24 cellular contexts compared by ENCODE assay signal in the genomic region with DNA sequence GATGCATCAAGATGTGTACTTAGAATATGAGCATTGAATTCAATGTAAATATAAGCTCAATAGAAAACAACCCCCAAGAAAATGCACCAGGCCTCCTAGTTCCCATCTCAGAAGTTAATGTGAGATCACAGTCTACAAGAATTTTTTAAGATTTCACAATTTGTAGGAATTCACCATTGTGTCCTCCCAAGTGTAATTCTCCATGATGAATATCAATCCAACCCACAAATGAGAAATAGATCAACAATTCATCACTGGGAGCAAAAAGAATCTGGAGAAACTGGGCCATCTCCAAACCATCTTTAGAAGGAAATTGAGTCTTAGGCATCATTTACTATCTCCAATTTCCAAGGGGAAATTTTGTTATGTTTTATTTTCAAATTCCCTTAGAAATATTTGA.
"Had no signal": no experiment of that assay in that cellular context is flagged by ENCODE, and none has a peak within 500 bp of the region (broad histone marks: within the 10 kb centered on the region; RNA-seq: fewer than 3 reads in every experiment).

No MANE protein-coding gene starts in this region.

- H3K27ac Mint-ChIP-seq: activated CD8-positive, alpha-beta T cell treated with anti-CD3 and anti-CD28 coated beads for 36 hours; activated naive CD4-positive, alpha-beta T cell treated with anti-CD3 and anti-CD28 coated beads, Interleukin-2, amount 50 U/mL, for 72 hours; T-helper 1 cell treated with Interleukin-12 subunit alpha and Interleukin-12 subunit beta and Interleukin-4 antibody, amounts not matched to agents 30 μg/mL and 1 μg/mL, for 36 hours had no signal

- H3K4me1 ChIP-seq: colonic mucosa, SJSA1 had no signal

- H3K36me3 Mint-ChIP-seq: activated naive CD4-positive, alpha-beta T cell treated with anti-CD3 and anti-CD28 coated beads, Interleukin-2, amount 50 U/mL, for 72 hours had no signal

- H3K4me3 ChIP-seq: colonic mucosa, SJSA1 had no signal

- H3K27me3 ChIP-seq: colonic mucosa, SJSA1 had no signal

- H3K9me3 Mint-ChIP-seq: activated CD8-positive, alpha-beta T cell treated with anti-CD3 and anti-CD28 coated beads for 36 hours; activated naive CD4-positive, alpha-beta T cell treated with anti-CD3 and anti-CD28 coated beads, Interleukin-2, amount 50 U/mL, for 72 hours; activated T-cell treated with anti-CD3 and anti-CD28 coated beads, Interleukin-2, amount 50 U/mL, for 4 hours; T-helper 1 cell treated with Interleukin-12 subunit alpha and Interleukin-12 subunit beta and Interleukin-4 antibody, amounts not matched to agents 30 μg/mL and 1 μg/mL, for 36 hours had no signal

- H3K27ac ChIP-seq: colonic mucosa, RWPE1, SJSA1 had no signal

- H3K27me3 Mint-ChIP-seq: activated CD8-positive, alpha-beta T cell treated with anti-CD3 and anti-CD28 coated beads for 36 hours had no signal

- H3K9me3 ChIP-seq: colonic mucosa, SJSA1 had no signal

- H3K4me3 Mint-ChIP-seq: activated CD8-positive, alpha-beta T cell treated with anti-CD3 and anti-CD28 coated beads for 36 hours; activated T-cell treated with anti-CD3 and anti-CD28 coated beads, Interleukin-2, amount 50 U/mL, for 4 hours; T-helper 1 cell treated with Interleukin-12 subunit alpha and Interleukin-12 subunit beta and Interleukin-4 antibody, amounts not matched to agents 30 μg/mL and 1 μg/mL, for 36 hours had no signal

- H3K36me3 ChIP-seq: colonic mucosa, SJSA1 had no signal

- ATAC-seq: activated CD4-positive, CD25-positive, alpha-beta regulatory T cell treated with anti-CD3 and anti-CD28 coated beads, Interleukin-2, amount 50 U/mL, for 24 hours; activated CD8-positive, alpha-beta T cell treated with anti-CD3 and anti-CD28 coated beads for 36 hours; activated naive CD4-positive, alpha-beta T cell treated with anti-CD3 and anti-CD28 coated beads, Interleukin-2, amount 50 U/mL, for 72 hours; activated T-cell treated with anti-CD3 and anti-CD28 coated beads, Interleukin-2, amount 50 U/mL, for 4 hours; SK-N-SH treated with all-trans-retinoic acid at 6 μM for 48 hours had no signal

- DNase-seq: activated CD4-positive, alpha-beta T cell treated with anti-CD3 and anti-CD28 coated beads for 4 hours; activated CD8-positive, alpha-beta memory T cell treated with anti-CD3 and anti-CD28 coated beads, Interleukin-2, amount 50 U/mL, for 4 hours; activated CD8-positive, alpha-beta T cell treated with anti-CD3 and anti-CD28 coated beads for 36 hours; activated effector memory CD4-positive, alpha-beta T cell treated with anti-CD3 and anti-CD28 coated beads, Interleukin-2, amount 50 U/mL, for 16 hours; activated naive CD4-positive, alpha-beta T cell treated with Interleukin-2 at 50 U/mL for 16 hours; activated T-cell treated with anti-CD3 and anti-CD28 coated beads, Interleukin-2, amount 50 U/mL, for 4 hours; caudate nucleus; colonic mucosa; NCI-H1092; NCI-H1417; NCI-H1930; NCI-H2107; NCI-H2171 treated with DMSO at 0.1 percent for 48 hours; NCI-H345; NCI-H510A; NCI-H526 treated with DMSO at 0.1 percent for 48 hours; NCI-H82; SHP77 had no signal
